Comparison of ENCODE assay signal across 8 cellular contexts in genomic region chr19:48110350-48110966, GRCh38. TPM values are rescaled to one million over a fixed set of nuclear protein-coding genes. Genes with fewer than 3 reads are reported as not detected.
A peak's percentile ranks its signal among the peaks of the same experiment; 100 is the strongest.
DNase-seq lines count a peak whose midpoint lies in the region; ATAC-seq and TF ChIP-seq lines count a peak whose summit lies in the region.

Gene PLA2G4C (minus strand): TSS chr19:48110817. CDS start chr19:48106529, 4,288 bp downstream.

- H3K4me1 ChIP-seq in colonic mucosa = no peaks in the 10 kb centered on the region

- H3K9me3 ChIP-seq in colonic mucosa = no peaks in the 10 kb centered on the region

- H3K27me3 ChIP-seq in colonic mucosa = no peaks in the 10 kb centered on the region

- peak within 1 kb of the TSS; percentile 17 to 61 for H3K9ac ChIP-seq in colonic mucosa (ENCODE audit: low read depth in 2 of 2, low read length in 2 of 2)

- DNase-seq in GM04504 (ENCODE audit: low read depth) = peak; percentile 81
- peak; percentile 71 for DNase-seq in NCI-H510A (lab: John Stamatoyannopoulos, UW)
- DNase-seq in activated CD4-positive, alpha-beta T cell treated with anti-CD3 and anti-CD28 coated beads for 48 hours = peak; percentile 90
- peak; percentile 81 for DNase-seq in colonic mucosa
- DNase-seq in kidney tubule cell (ENCODE audit: low spot score) = peak; percentile 95
- peak; percentile 77 to 79 for DNase-seq in stimulated activated CD4-positive, alpha-beta T cell treated with anti-CD3 and anti-CD28 coated beads, Interleukin-15, amount 100 ng/mL, for 48 hours (ENCODE audit: low read depth in 2 of 2)

- no peaks in the 10 kb centered on the region for H3K36me3 ChIP-seq in colonic mucosa

- intact Hi-C loops in colonic mucosa (cut with DNase I) = no loop called here

- H3K27ac ChIP-seq in colonic mucosa = peak within 1 kb of the TSS; percentile 96

- ATAC-seq in HG03175 (IDR thresholded peaks at IDR 0.05; ENCODE audit: unreplicated experiment) (peak; percentile 55), HG03457 (IDR thresholded peaks at IDR 0.05; ENCODE audit: unreplicated experiment) (no peak)

- TF ChIP-seq CTCF in colonic mucosa (IDR thresholded peaks at IDR 0.05) = no peak

- peak within 1 kb of the TSS; percentile 39 for H3K4me3 ChIP-seq in colonic mucosa

RNA-seq across cellular contexts. Expression of gene PLA2G4C, which starts in this region (rescaled TPM):
- 1 to 10 TPM; 1.7 to 6.8 TPM for total RNA-seq in colonic mucosa
